Comparison of ENCODE assay signal across 35 cellular contexts in genomic region chr6:162618463-162619002, GRCh38.
"Had no signal": no experiment of that assay in that cellular context is flagged by ENCODE, and none has a peak within 500 bp of the region (broad histone marks: within the 10 kb centered on the region; RNA-seq: fewer than 3 reads in every experiment).

No MANE protein-coding gene starts in this region.

- H3K27ac ChIP-seq: brain microvascular endothelial cell, coronary artery, dorsolateral prefrontal cortex, esophagus muscularis mucosa, foreskin keratinocyte, gastrocnemius medialis, heart left ventricle, WERI-Rb-1 had no signal

- ATAC-seq: activated CD4-positive, CD25-positive, alpha-beta regulatory T cell treated with anti-CD3 and anti-CD28 coated beads, Interleukin-2, amount 50 U/mL, for 24 hours; activated CD8-positive, alpha-beta T cell treated with anti-CD3 and anti-CD28 coated beads for 36 hours; activated T-cell treated with anti-CD3 and anti-CD28 coated beads, Interleukin-2, amount 50 U/mL, for 4 hours; activated T-helper 17 cell treated with anti-CD3 and anti-CD28 coated beads, Interleukin-2, amount 50 U/mL, for 72 hours; foreskin keratinocyte; gastrocnemius medialis; heart left ventricle; T-helper 17 cell had no signal

- H3K9me3 ChIP-seq: esophagus muscularis mucosa, gastrocnemius medialis, heart left ventricle had no signal

- H3K4me1 Mint-ChIP-seq: activated B cell treated with CpG ODN at 0.5 μM for 24 hours; activated T-helper 17 cell treated with anti-CD3 and anti-CD28 coated beads, Interleukin-2, amount 50 U/mL, for 72 hours; central memory CD8-positive, alpha-beta T cell; T-helper 17 cell had no signal

- H3K4me1 ChIP-seq: foreskin keratinocyte had no signal

- H3K4me3 ChIP-seq: coronary artery, dorsolateral prefrontal cortex, esophagus muscularis mucosa, gastrocnemius medialis, heart left ventricle had no signal

- FAIRE-seq: astrocyte, bronchial epithelial cell had no signal

- DNase-seq: activated B cell treated with CpG ODN at 0.5 μM for 24 hours; activated CD4-positive, alpha-beta T cell treated with anti-CD3 and anti-CD28 coated beads for 48 hours; activated CD4-positive, alpha-beta T cell treated with anti-CD3 and anti-CD28 coated beads, Interleukin-2, amount 50 U/mL, for 1 hour; activated CD4-positive, alpha-beta T cell treated with anti-CD3 and anti-CD28 coated beads, Interleukin-2, amount 50 U/mL, for 48 hours; activated CD8-positive, alpha-beta memory T cell treated with anti-CD3 and anti-CD28 coated beads for 24 hours; activated CD8-positive, alpha-beta T cell treated with anti-CD3 and anti-CD28 coated beads for 36 hours; activated effector memory CD4-positive, alpha-beta T cell treated with Interleukin-2 at 50 U/mL for 16 hours; activated gamma-delta T cell treated with Interleukin-2 at 50 U/mL for 16 hours; activated naive CD4-positive, alpha-beta T cell treated with anti-CD3 and anti-CD28 coated beads, Interleukin-2, amount 50 U/mL, for 16 hours; activated naive CD4-positive, alpha-beta T cell treated with Interleukin-2 at 50 U/mL for 16 hours; activated T-cell treated with anti-CD3 and anti-CD28 coated beads, Interleukin-2, amount 50 U/mL, for 4 hours; amniotic stem cell; anterior cingulate cortex; brain microvascular endothelial cell; dorsolateral prefrontal cortex; effector memory CD4-positive, alpha-beta T cell; endodermal cell; erythroblast; foreskin keratinocyte; gastrocnemius medialis; glutamatergic neuron; heart left ventricle; T-helper 17 cell; T1000; WERI-Rb-1 had no signal

- H3K4me3 Mint-ChIP-seq: activated B cell treated with CpG ODN at 0.5 μM for 24 hours; activated CD8-positive, alpha-beta T cell treated with anti-CD3 and anti-CD28 coated beads for 36 hours; activated naive CD8-positive, alpha-beta T cell; activated T-cell treated with anti-CD3 and anti-CD28 coated beads, Interleukin-2, amount 50 U/mL, for 4 hours; activated T-helper 17 cell treated with anti-CD3 and anti-CD28 coated beads, Interleukin-2, amount 50 U/mL, for 72 hours; central memory CD8-positive, alpha-beta T cell; dendritic cell treated with granulocyte-macrophage colony-stimulating factor and Interleukin-4, amounts not matched to agents 40 ng/mL and 50 ng/mL, for 4 days; endodermal cell; T-helper 17 cell; T-helper 2 cell treated with Interferon-gamma antibody and Interleukin-4, amounts not matched to agents 5 μg/mL and 100 μg/mL, for 36 hours had no signal

- H3K27ac Mint-ChIP-seq: activated B cell treated with CpG ODN at 0.5 μM for 24 hours; activated CD8-positive, alpha-beta T cell treated with anti-CD3 and anti-CD28 coated beads for 36 hours; activated naive CD8-positive, alpha-beta T cell; activated T-helper 17 cell treated with anti-CD3 and anti-CD28 coated beads, Interleukin-2, amount 50 U/mL, for 72 hours; dendritic cell treated with granulocyte-macrophage colony-stimulating factor and Interleukin-4, amounts not matched to agents 40 ng/mL and 50 ng/mL, for 4 days; endodermal cell; T-helper 17 cell; T-helper 2 cell treated with Interferon-gamma antibody and Interleukin-4, amounts not matched to agents 5 μg/mL and 100 μg/mL, for 36 hours had no signal

- H3K36me3 ChIP-seq: brain microvascular endothelial cell, esophagus muscularis mucosa, gastrocnemius medialis, heart left ventricle, WERI-Rb-1 had no signal

- H3K27me3 Mint-ChIP-seq: activated B cell treated with CpG ODN at 0.5 μM for 24 hours; activated CD8-positive, alpha-beta T cell treated with anti-CD3 and anti-CD28 coated beads for 36 hours; activated naive CD8-positive, alpha-beta T cell; activated T-helper 17 cell treated with anti-CD3 and anti-CD28 coated beads, Interleukin-2, amount 50 U/mL, for 72 hours; central memory CD8-positive, alpha-beta T cell; dendritic cell treated with granulocyte-macrophage colony-stimulating factor and Interleukin-4, amounts not matched to agents 40 ng/mL and 50 ng/mL, for 4 days; T-helper 17 cell had no signal

- H3K9me3 Mint-ChIP-seq: activated B cell treated with CpG ODN at 0.5 μM for 24 hours; activated T-cell treated with anti-CD3 and anti-CD28 coated beads, Interleukin-2, amount 50 U/mL, for 4 hours; activated T-helper 17 cell treated with anti-CD3 and anti-CD28 coated beads, Interleukin-2, amount 50 U/mL, for 72 hours; central memory CD8-positive, alpha-beta T cell; dendritic cell treated with granulocyte-macrophage colony-stimulating factor and Interleukin-4, amounts not matched to agents 40 ng/mL and 50 ng/mL, for 4 days; endodermal cell; T-helper 2 cell treated with Interferon-gamma antibody and Interleukin-4, amounts not matched to agents 5 μg/mL and 100 μg/mL, for 36 hours had no signal

- H3K27me3 ChIP-seq: brain microvascular endothelial cell, dorsolateral prefrontal cortex, esophagus muscularis mucosa, foreskin keratinocyte, gastrocnemius medialis, heart left ventricle had no signal
